Comparison of ENCODE assay signal across 36 cellular contexts in the genomic region with DNA sequence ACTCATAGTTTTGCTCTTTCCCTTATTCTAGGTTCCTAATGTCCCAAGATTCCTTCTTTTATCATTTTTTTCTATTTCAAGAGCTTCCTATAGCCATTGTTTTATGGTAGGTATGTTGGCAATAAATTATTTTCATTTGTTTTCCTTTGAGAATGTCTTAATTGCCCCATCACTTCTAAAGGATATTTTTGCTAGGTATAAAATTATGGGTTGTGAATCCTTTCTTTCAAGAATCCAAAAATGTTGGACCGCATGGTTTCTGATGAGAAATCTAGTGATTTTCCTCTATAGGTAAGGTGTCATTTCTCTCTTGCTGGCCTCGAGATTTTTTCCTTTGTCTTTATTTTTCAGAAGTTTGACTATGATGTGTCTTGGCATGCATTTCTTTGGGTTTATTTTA.
"Had no signal": no experiment of that assay in that cellular context is flagged by ENCODE, and none has a peak within 500 bp of the region (broad histone marks: within the 10 kb centered on the region; RNA-seq: fewer than 3 reads in every experiment).

No MANE protein-coding gene starts in this region.

- H3K27me3 ChIP-seq: MG63 had no signal

- DNase-seq: Karpas-422, Kasumi-1, MG63, MM.1S, MV-4-11, NCI-H1048, NCI-H1092, NCI-H1092 treated with DMSO at 0.1 percent for 48 hours, NCI-H1105, NCI-H1105 treated with DMSO at 0.1 percent for 48 hours, NCI-H1417, NCI-H1417 treated with DMSO at 0.1 percent for 48 hours, NCI-H1436, NCI-H1436 treated with DMSO at 0.1 percent for 48 hours, NCI-H146, NCI-H1694, NCI-H1694 treated with DMSO at 0.1 percent for 48 hours, NCI-H187, NCI-H187 treated with DMSO at 0.1 percent for 48 hours, NCI-H1930, NCI-H2029, NCI-H2029 treated with DMSO at 0.1 percent for 48 hours, NCI-H2081, NCI-H2081 treated with DMSO at 0.1 percent for 48 hours, NCI-H2107, NCI-H2171, NCI-H2171 treated with DMSO at 0.1 percent for 48 hours, NCI-H2227 treated with DMSO at 0.1 percent for 48 hours, NCI-H226, NCI-H345, NCI-H446, NCI-H446 treated with DMSO at 0.1 percent for 48 hours, NCI-H510A, NCI-H510A treated with DMSO at 0.1 percent for 48 hours, NCI-H524, NCI-H524 treated with DMSO at 0.1 percent for 48 hours had no signal

- H3K4me3 ChIP-seq: MG63 had no signal

- H3K36me3 ChIP-seq: MG63 had no signal
